Comparison of ENCODE assay signal across 15 cellular contexts in genomic region chr20:62475027-62475818, GRCh38. TPM values are rescaled to one million over a fixed set of nuclear protein-coding genes. Genes with fewer than 3 reads are reported as not detected.
A peak's percentile ranks its signal among the peaks of the same experiment; 100 is the strongest.
DNase-seq lines count a peak whose midpoint lies in the region; ATAC-seq and TF ChIP-seq lines count a peak whose summit lies in the region.
"Had no signal": no experiment of that assay in that cellular context is flagged by ENCODE, and none has a peak within 500 bp of the region (broad histone marks: within the 10 kb centered on the region; RNA-seq: fewer than 3 reads in every experiment).

No MANE protein-coding gene starts in this region.

- peak overlapping the region; percentile 78 to 79 for H3K27ac ChIP-seq in right atrium auricular region
- H3K27ac ChIP-seq: KMS-11 had no signal

- intact Hi-C loops in Right ventricle myocardium inferior (cut with DNase I) (no loop called here), cardiac septum (cut with DNase I) (no loop called here)

- peak overlapping the region; percentile 50 to 58 for H3K4me3 ChIP-seq in right atrium auricular region

- TF ChIP-seq CTCF in right atrium auricular region (IDR thresholded peaks at IDR 0.05), result no peak
- no peak for TF ChIP-seq CTCF in omental fat pad (IDR thresholded peaks at IDR 0.05)

- ATAC-seq in Right ventricle myocardium inferior (peak; percentile 33), omental fat pad (ENCODE audit: low FRiP score) (peak; percentile 5)

- H3K27me3 ChIP-seq in right atrium auricular region, result peaks cover 0 to 9% of the 10 kb centered on the region in 2 donors

- peaks cover 0 to 38% of the 10 kb centered on the region in 2 donors for H3K4me1 ChIP-seq in right atrium auricular region

- H3K9me3 ChIP-seq in right atrium auricular region, result no peaks in the 10 kb centered on the region

- no peaks in the 10 kb centered on the region for H3K36me3 ChIP-seq in right atrium auricular region

- DNase-seq in Right ventricle myocardium inferior (ENCODE audit: missing footprints) (no peak), cardiac septum (ENCODE audit: low spot score) (no peak), right atrium auricular region (ENCODE audit: low spot score) (no peak), omental fat pad (ENCODE audit: low spot score) (no peak), NCI-H2196 (lab: John Stamatoyannopoulos, UW; ENCODE audit: unreplicated experiment) (no peak), C1 segment of cervical spinal cord (lab: John Stamatoyannopoulos, UW) (no peak), NCI-H526 treated with DMSO at 0.1 percent for 48 hours (lab: John Stamatoyannopoulos, UW) (no peak)
- no peak for DNase-seq in activated CD4-positive, alpha-beta T cell treated with anti-CD3 and anti-CD28 coated beads for 48 hours
- DNase-seq: activated naive CD8-positive, alpha-beta T cell treated with anti-CD3 and anti-CD28 coated beads, Interleukin-2, amount 10 ng/mL, durations not matched to agents 7 days and 5 days; DMS79 treated with DMSO at 0.1 percent for 48 hours; NCI-H2107 had no signal

RNA-seq across cellular contexts. Expression of gene GATA5, which starts 0.6 kb away (rescaled TPM):
- total RNA-seq in Right ventricle myocardium inferior, result 1.7 TPM
- total RNA-seq in cardiac septum, result 1.0 TPM
- total RNA-seq in right atrium auricular region, result 1 to 10 TPM; 6.9 to 9.6 TPM
- total RNA-seq in omental fat pad, result 1 to 10 TPM; 1.3 to 3.7 (median 1.7) TPM
- total RNA-seq: activated naive CD8-positive, alpha-beta T cell treated with anti-CD3 and anti-CD28 coated beads, Interleukin-2, amount 10 ng/mL, durations not matched to agents 7 days and 5 days; frontal cortex; renal cortical epithelial cell; temporal lobe had no signal

RNA-seq across cellular contexts. Expression of gene RBBP8NL, which starts 47.9 kb away (rescaled TPM):
- total RNA-seq in Right ventricle myocardium inferior (not detected), cardiac septum (not detected), right atrium auricular region (not detected), omental fat pad (not detected)
- total RNA-seq: activated naive CD8-positive, alpha-beta T cell treated with anti-CD3 and anti-CD28 coated beads, Interleukin-2, amount 10 ng/mL, durations not matched to agents 7 days and 5 days; frontal cortex; renal cortical epithelial cell; temporal lobe had no signal
